8 cellular contexts compared by ENCODE assay signal in the genomic region with DNA sequence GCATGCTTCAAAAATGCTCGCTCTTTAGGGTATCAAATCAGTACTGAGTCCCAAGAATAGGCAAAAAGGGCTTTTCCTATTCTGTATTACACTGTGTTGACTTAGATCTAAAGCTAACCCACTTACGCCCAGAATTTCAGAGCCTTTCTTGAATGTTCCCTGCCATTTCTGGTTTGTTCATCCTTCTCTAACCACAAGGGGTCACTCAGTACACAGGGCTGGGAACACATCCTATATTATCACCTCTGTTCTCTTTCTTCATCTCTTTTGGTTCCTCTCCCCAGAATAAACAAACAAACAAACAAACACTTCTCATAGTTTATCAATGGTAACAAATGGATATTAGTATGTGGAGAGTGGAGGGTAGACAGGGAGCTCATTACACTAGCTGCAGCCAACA. TPM values are rescaled to one million over a fixed set of nuclear protein-coding genes. Genes with fewer than 3 reads are reported as not detected.
A peak's percentile ranks its signal among the peaks of the same experiment; 100 is the strongest.
DNase-seq lines count a peak whose midpoint lies in the region; ATAC-seq and TF ChIP-seq lines count a peak whose summit lies in the region.

No MANE protein-coding gene starts in this region.

- no peak overlapping the region for H3K4me3 Mint-ChIP-seq in chondrocyte (ENCODE audit: unreplicated experiment)
- no peak overlapping the region for H3K4me3 Mint-ChIP-seq in naive thymus-derived CD4-positive, alpha-beta T cell

- H3K27me3 ChIP-seq in left ventricle myocardium inferior (ENCODE audit: low read depth) (no peaks in the 10 kb centered on the region), spleen (replicated peaks in 1 of 7) (peaks cover 0 to 8% (median 0%) of the 10 kb centered on the region in 7 donors), prostate gland (replicated peaks; ENCODE audit: insufficient read depth) (no peaks in the 10 kb centered on the region)
- H3K27me3 ChIP-seq in naive thymus-derived CD4-positive, alpha-beta T cell (ENCODE audit: control insufficient read depth in 2 of 2, insufficient read depth in 2 of 2, low read length in 2 of 2): no peaks in the 10 kb centered on the region

- ATAC-seq in left cardiac atrium: no peak
- ATAC-seq in naive thymus-derived CD4-positive, alpha-beta T cell: no peak

- POLR2A ChIA-PET in naive thymus-derived CD4-positive, alpha-beta T cell (lab: Charles Lee): no interaction called here

- no peaks in the 10 kb centered on the region for H3K9me3 Mint-ChIP-seq in chondrocyte (ENCODE audit: low read depth)
- no peaks in the 10 kb centered on the region for H3K9me3 Mint-ChIP-seq in naive thymus-derived CD4-positive, alpha-beta T cell

- DNase-seq in left ventricle myocardium inferior (no peak), left cardiac atrium (no peak), NCI-H2081 treated with DMSO at 0.1 percent for 48 hours (lab: John Stamatoyannopoulos, UW) (peak; percentile 7), chondrocyte (ENCODE audit: low spot score) (no peak), posterior cingulate gyrus (no peak), spleen (no peak), prostate gland (ENCODE audit: low spot score) (no peak)
- peak in 5 of 9 donors; percentile 0 to 23 (median 3) for DNase-seq in naive thymus-derived CD4-positive, alpha-beta T cell

- intact Hi-C loops in left ventricle myocardium inferior (cut with micrococcal nuclease) (no loop called here), left cardiac atrium (cut with DNase I) (loop anchor here in 1 of 2 donors (10.0 kb wide), 1 partner anchor 869 kb away; no protein-coding TSS in a partner anchor), posterior cingulate gyrus (cut with DNase I) (no loop called here), spleen (cut with DNase I; ENCODE audit: low total_unique reads) (no loop called here), prostate gland (cut with DNase I) (no loop called here)
- intact Hi-C loops in naive thymus-derived CD4-positive, alpha-beta T cell (cut with micrococcal nuclease): loop anchor here (1.0 to 10.0 kb wide), 5 partner anchors 131 to 1047 kb away; a partner anchor contains a TSS

- no peak overlapping the region for H3K4me3 ChIP-seq in left ventricle myocardium inferior
- H3K4me3 ChIP-seq in naive thymus-derived CD4-positive, alpha-beta T cell (ENCODE audit: low read length): no peak overlapping the region
- no peak overlapping the region for H3K4me3 ChIP-seq in spleen
- no peak overlapping the region for H3K4me3 ChIP-seq in prostate gland

- CTCF ChIA-PET in naive thymus-derived CD4-positive, alpha-beta T cell (lab: Charles Lee): interaction anchor here (1.0 kb wide), 1 partner anchor 27 kb away, joined by 3 read pairs; no protein-coding TSS in a partner anchor

- H3K27me3 Mint-ChIP-seq in chondrocyte (ENCODE audit: low read depth): peaks cover 6% of the 10 kb centered on the region
- H3K27me3 Mint-ChIP-seq in naive thymus-derived CD4-positive, alpha-beta T cell: peaks cover 0 to 4% (median 0%) of the 10 kb centered on the region in 5 donors

- H3K4me1 ChIP-seq in left ventricle myocardium inferior (no peaks in the 10 kb centered on the region), spleen (no peaks in the 10 kb centered on the region), prostate gland (replicated peaks) (no peaks in the 10 kb centered on the region)
- H3K4me1 ChIP-seq in naive thymus-derived CD4-positive, alpha-beta T cell (ENCODE audit: control insufficient read depth in 2 of 2, insufficient read depth in 2 of 2, low read length in 2 of 2): no peaks in the 10 kb centered on the region

- H3K27ac ChIP-seq in left ventricle myocardium inferior (replicated peaks) (no peak overlapping the region), spleen (no peak overlapping the region), prostate gland (no peak overlapping the region)
- no peak overlapping the region for H3K27ac ChIP-seq in naive thymus-derived CD4-positive, alpha-beta T cell (ENCODE audit: low read depth, low read length)

- 25 to 53% (median 36%) methylated on average over 2 of the region's 2 CpGs for WGBS in spleen, 5 donors
- WGBS in prostate gland: 12% methylated on average over 2 of the region's 2 CpGs

- TF ChIP-seq POLR2A in spleen (IDR thresholded peaks at IDR 0.05) (no peak), prostate gland (IDR thresholded peaks at IDR 0.05) (no peak)

- H3K9me3 ChIP-seq in left ventricle myocardium inferior (replicated peaks): no peaks in the 10 kb centered on the region
- H3K9me3 ChIP-seq in naive thymus-derived CD4-positive, alpha-beta T cell (ENCODE audit: control insufficient read depth in 2 of 3, low read length in 3 of 3): no peaks in the 10 kb centered on the region
- H3K9me3 ChIP-seq in spleen: no peaks in the 10 kb centered on the region
- no peaks in the 10 kb centered on the region for H3K9me3 ChIP-seq in prostate gland

- no peaks in the 10 kb centered on the region for H3K36me3 ChIP-seq in left ventricle myocardium inferior
- H3K36me3 ChIP-seq in naive thymus-derived CD4-positive, alpha-beta T cell (ENCODE audit: control insufficient read depth in 2 of 3, insufficient read depth in 3 of 3, low read length in 3 of 3): no peaks in the 10 kb centered on the region
- no peaks in the 10 kb centered on the region for H3K36me3 ChIP-seq in spleen
- H3K36me3 ChIP-seq in prostate gland: no peaks in the 10 kb centered on the region

- no peaks in the 10 kb centered on the region for H3K36me3 Mint-ChIP-seq in chondrocyte (ENCODE audit: low read depth)
- H3K36me3 Mint-ChIP-seq in naive thymus-derived CD4-positive, alpha-beta T cell: no peaks in the 10 kb centered on the region

- H3K4me1 Mint-ChIP-seq in chondrocyte (ENCODE audit: low read depth): no peaks in the 10 kb centered on the region
- peaks cover 0 to 1% (median 0%) of the 10 kb centered on the region in 7 donors for H3K4me1 Mint-ChIP-seq in naive thymus-derived CD4-positive, alpha-beta T cell

- TF ChIP-seq CTCF in left ventricle myocardium inferior (IDR thresholded peaks at IDR 0.05; ENCODE audit: borderline replicate concordance) (peak; percentile 59), chondrocyte (IDR thresholded peaks at IDR 0.05) (peak; percentile 79), spleen (IDR thresholded peaks at IDR 0.05 in 8 of 11, conservative IDR thresholded peaks at IDR 0.05 in 3 of 11) (peak in 2 of 11 experiments; percentile 19 to 21), prostate gland (IDR thresholded peaks at IDR 0.05) (peak in 2 of 4 experiments; percentile 38 to 47)

- no peak overlapping the region for H3K27ac Mint-ChIP-seq in chondrocyte (ENCODE audit: unreplicated experiment)
- H3K27ac Mint-ChIP-seq in naive thymus-derived CD4-positive, alpha-beta T cell: no peak overlapping the region

RNA-seq across cellular contexts. Expression of a gene that starts 25.5 kb away (rescaled TPM):
- total RNA-seq in left ventricle myocardium inferior (2.6 TPM), left cardiac atrium (1 to 10 TPM; 5.3 to 6.6 TPM), chondrocyte (31.2 to 35.6 TPM (median 33.8 TPM) in 3 replicates), spleen (1 to 10 TPM; 4.1 to 7.0 (median 5.2) TPM), prostate gland (10 to 100 TPM; 20.4 to 36.1 TPM)
- total RNA-seq in naive thymus-derived CD4-positive, alpha-beta T cell: 10 to 100 TPM in 2 of 5 experiments, 1 to 10 TPM in 3; 5.9 to 12.7 (median 8.2) TPM
- 1 to 10 TPM; 8.3 to 9.4 TPM for polyA plus RNA-seq in naive thymus-derived CD4-positive, alpha-beta T cell
- polyA plus RNA-seq in spleen: 1 to 10 TPM; 1.4 to 2.1 (median 1.7) TPM

Comparison
In these comparisons a context has a peak if more than half of its experiments do, and no peak if none do; other contexts are left out.
1. DNase-seq: peak in NCI-H2081 treated with DMSO at 0.1 percent for 48 hours (single experiment) and naive thymus-derived CD4-positive, alpha-beta T cell (5 of 9); none in left ventricle myocardium inferior (single experiment), left cardiac atrium (single experiment), chondrocyte (single experiment), posterior cingulate gyrus (0 of 10), spleen (single experiment) and prostate gland (single experiment).
2. intact Hi-C loops: an anchor here in naive thymus-derived CD4-positive, alpha-beta T cell (1.0 to 10.0 kb wide); none called in left ventricle myocardium inferior, posterior cingulate gyrus, spleen and prostate gland.